8 cellular contexts compared by ENCODE assay signal in the genomic region with DNA sequence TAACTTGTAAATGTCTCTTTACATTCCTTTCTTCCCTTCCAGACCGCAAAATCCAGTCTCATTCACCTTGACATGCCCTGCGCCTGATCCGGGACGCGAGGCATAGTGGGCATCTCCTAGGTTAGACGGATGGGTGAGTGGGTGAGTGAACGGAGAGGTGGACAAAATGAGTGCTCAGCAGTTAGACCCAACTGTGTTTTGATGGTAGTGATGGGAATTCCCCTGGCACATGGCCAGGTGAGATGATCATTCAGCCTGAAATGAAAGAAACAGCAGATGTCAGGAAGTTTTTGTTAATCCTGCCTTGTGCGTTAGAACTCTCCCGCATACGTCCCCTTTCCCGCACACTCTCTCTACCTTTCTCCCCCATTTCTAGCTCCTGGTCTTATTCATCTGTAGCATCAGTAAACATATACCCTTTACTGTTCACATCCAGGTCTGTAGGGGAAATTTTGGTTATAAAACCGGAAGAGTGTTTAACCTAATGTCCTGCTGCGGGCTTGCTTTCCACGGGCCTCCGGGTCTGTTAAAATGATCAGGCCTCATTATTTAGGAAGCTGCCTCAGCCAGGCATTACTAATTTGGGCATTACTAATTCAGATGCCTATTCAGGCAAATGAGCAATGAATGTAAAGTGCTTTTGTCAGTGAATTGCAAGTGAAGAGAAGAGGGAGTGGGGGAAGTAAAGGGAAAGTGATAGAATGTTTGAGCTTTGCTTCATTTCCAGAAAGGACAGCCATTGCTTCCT.
DNase-seq lines count a peak whose midpoint lies in the region; ATAC-seq and TF ChIP-seq lines count a peak whose summit lies in the region.

No MANE protein-coding gene starts in this region.

- peaks cover 3% of the 10 kb centered on the region for H3K36me3 Mint-ChIP-seq in neural crest cell (ENCODE audit: low read depth)

- peak overlapping the region; percentile 20 for H3K4me2 ChIP-seq in GM23248 (ENCODE audit: unreplicated experiment)

- TF ChIP-seq POLR2A in body of pancreas (IDR thresholded peaks at IDR 0.05): no peak

- H3K36me3 ChIP-seq in GM23248 (ENCODE audit: low read depth) (no peaks in the 10 kb centered on the region), SJCRH30 (no peaks in the 10 kb centered on the region), body of pancreas (replicated peaks in 1 of 2; ENCODE audit: insufficient read depth in 1 of 2, low read depth in 2 of 2) (no peaks in the 10 kb centered on the region)

- no peaks in the 10 kb centered on the region for H4K20me1 ChIP-seq in GM23248 (ENCODE audit: insufficient read depth)

- H3K27me3 ChIP-seq in GM23248 (replicated peaks; ENCODE audit: insufficient read depth): no peaks in the 10 kb centered on the region
- no peaks in the 10 kb centered on the region for H3K27me3 ChIP-seq in SJCRH30
- H3K27me3 ChIP-seq in body of pancreas: no peaks in the 10 kb centered on the region

- ATAC-seq in body of pancreas: peak; percentile 37
- no peak for ATAC-seq in GM21723 (IDR thresholded peaks at IDR 0.05; ENCODE audit: unreplicated experiment)

- in situ Hi-C loops in Caki2 (cut with HindIII; ENCODE audit: low pct_unique_long_range_greater_than_20kb, low sequenced_read_pairs) (no loop called here), GM23248 (cut with MboI) (no loop called here)

- H3K27me3 Mint-ChIP-seq in neural crest cell (ENCODE audit: low read depth): no peaks in the 10 kb centered on the region

- H3K4me1 ChIP-seq in GM23248 (ENCODE audit: insufficient read depth): peaks cover 19% of the 10 kb centered on the region
- peaks cover 9% of the 10 kb centered on the region for H3K4me1 ChIP-seq in SJCRH30
- peaks cover 17% of the 10 kb centered on the region for H3K4me1 ChIP-seq in body of pancreas

- H3K9ac ChIP-seq in GM23248: peak overlapping the region; percentile 35; the same call in 1 of the 2 replicates

- peaks cover 14% of the 10 kb centered on the region; the same call in 1 of the 2 replicates for H3F3A ChIP-seq in GM23248 (ENCODE audit: insufficient read depth)

- intact Hi-C loops in body of pancreas (cut with DNase I): no loop called here

- DNase-seq in Caki2 (ENCODE audit: low read depth): peak; percentile 89
- peak; percentile 53 for DNase-seq in GM23248
- DNase-seq in SJCRH30: peak; percentile 19 to 55
- DNase-seq in body of pancreas: peak; percentile 34 to 53 (median 46)
- DNase-seq in neural crest cell (ENCODE audit: low read depth, low spot score): no peak
- no peak for DNase-seq in inferior parietal cortex (ENCODE audit: extremely low spot score)
- no peak for DNase-seq in iPS-NIHi7 (ENCODE audit: extremely low spot score)

- H3K27ac ChIP-seq in GM23248 (peak overlapping the region; percentile 53), SJCRH30 (no peak overlapping the region; the same call in 1 of the 2 replicates), body of pancreas (peak overlapping the region in 3 of 4 donors; percentile 26 to 56 (median 38))

- H3K4me1 Mint-ChIP-seq in neural crest cell: peaks cover 30% of the 10 kb centered on the region

- H3K79me2 ChIP-seq in GM23248 (ENCODE audit: insufficient read depth): no peaks in the 10 kb centered on the region; the same call in 1 of the 2 replicates

- H3K9me3 ChIP-seq in GM23248 (ENCODE audit: low read depth) (no peaks in the 10 kb centered on the region), SJCRH30 (replicated peaks) (no peaks in the 10 kb centered on the region), body of pancreas (no peaks in the 10 kb centered on the region)

- H3K4me3 ChIP-seq in GM23248 (peak overlapping the region; percentile 3; the same call in 1 of the 2 replicates), SJCRH30 (no peak overlapping the region), body of pancreas (no peak overlapping the region)

- peak overlapping the region; percentile 10 for H3K4me3 Mint-ChIP-seq in neural crest cell

- 56 to 67% methylated on average over 15 of the region's 15 CpGs for WGBS in GM23248 (ENCODE audit: low coverage in 1 of 2, low lambda C conversion rate in 2 of 2, missing lambda C conversion rate in 2 of 2), 2 experiments
- WGBS in body of pancreas, 2 donors: 58 to 80% methylated on average over 15 of the region's 15 CpGs

- TF ChIP-seq CTCF in body of pancreas (IDR thresholded peaks at IDR 0.05) (no peak), neural crest cell (conservative IDR thresholded peaks at IDR 0.05) (no peak)

- peak overlapping the region; percentile 49 for H2AFZ ChIP-seq in GM23248

- no peaks in the 10 kb centered on the region for H3K9me2 ChIP-seq in GM23248 (ENCODE audit: insufficient read depth)

- H3K27ac Mint-ChIP-seq in neural crest cell (ENCODE audit: unreplicated experiment): peak overlapping the region; percentile 1

- H3K9me3 Mint-ChIP-seq in neural crest cell: no peaks in the 10 kb centered on the region

Comparison
In these comparisons a context has a peak if more than half of its experiments do, and no peak if none do; other contexts are left out.
1. DNase-seq: peak in Caki2 (single experiment), GM23248 (single experiment), SJCRH30 (2 of 2) and body of pancreas (4 of 4); none in neural crest cell (single experiment), inferior parietal cortex (single experiment) and iPS-NIHi7 (single experiment).